ENCODE assay signal across 2 cellular contexts in the genomic region with DNA sequence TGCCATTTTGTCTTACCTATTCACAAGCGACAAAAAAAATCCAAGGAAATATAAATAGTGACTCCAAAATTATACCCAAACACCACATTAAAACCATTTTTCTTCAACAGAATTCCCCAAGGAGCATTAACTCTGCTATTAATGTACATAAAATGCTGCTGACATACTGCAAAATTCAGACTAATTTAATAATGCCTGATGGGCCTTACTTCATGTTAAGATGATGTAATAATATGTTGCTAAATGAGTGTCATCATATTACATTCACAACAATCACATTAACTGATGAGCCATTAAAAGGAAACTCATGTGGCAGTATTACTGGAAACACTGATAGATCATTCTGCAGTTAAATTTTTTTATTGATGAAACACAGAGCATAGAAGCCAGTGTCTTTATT.
TF ChIP-seq lines count a peak whose summit lies in the region.

No MANE protein-coding gene starts in this region.

TF ChIP-seq in IMR-90, 13 proteins besides CTCF, POLR2A, EP300 and RAD21:
- TF ChIP-seq NFE2L2 (IDR thresholded peaks at IDR 0.05; ENCODE audit: low read depth, low read length) (no peak), MAFK (IDR thresholded peaks at IDR 0.05; ENCODE audit: low read depth, low read length) (no peak), CHD1 (IDR thresholded peaks at IDR 0.05; ENCODE audit: low read depth, low read length) (no peak), CEBPB (IDR thresholded peaks at IDR 0.05; ENCODE audit: low read depth, low read length) (peak; percentile 74), MXI1 (IDR thresholded peaks at IDR 0.05; ENCODE audit: borderline replicate concordance, low read depth, low read length) (no peak), FOS (IDR thresholded peaks at IDR 0.05; ENCODE audit: low read depth, low read length) (no peak)
- TF ChIP-seq, protein P1, sequence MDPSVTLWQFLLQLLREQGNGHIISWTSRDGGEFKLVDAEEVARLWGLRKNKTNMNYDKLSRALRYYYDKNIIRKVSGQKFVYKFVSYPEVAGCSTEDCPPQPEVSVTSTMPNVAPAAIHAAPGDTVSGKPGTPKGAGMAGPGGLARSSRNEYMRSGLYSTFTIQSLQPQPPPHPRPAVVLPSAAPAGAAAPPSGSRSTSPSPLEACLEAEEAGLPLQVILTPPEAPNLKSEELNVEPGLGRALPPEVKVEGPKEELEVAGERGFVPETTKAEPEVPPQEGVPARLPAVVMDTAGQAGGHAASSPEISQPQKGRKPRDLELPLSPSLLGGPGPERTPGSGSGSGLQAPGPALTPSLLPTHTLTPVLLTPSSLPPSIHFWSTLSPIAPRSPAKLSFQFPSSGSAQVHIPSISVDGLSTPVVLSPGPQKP (IDR thresholded peaks at IDR 0.05; ENCODE audit: borderline replicate concordance, low read depth, low read length): no peak

TF ChIP-seq in SK-N-SH, 30 proteins besides CTCF, POLR2A, EP300 and RAD21:
- TF ChIP-seq RFX5 (IDR thresholded peaks at IDR 0.05; ENCODE audit: low read length) (no peak), ELF1 (IDR thresholded peaks at IDR 0.05) (no peak), GATA2 (CRISPR knock-in tag; IDR thresholded peaks at IDR 0.05) (no peak), FOXM1 (IDR thresholded peaks at IDR 0.05; ENCODE audit: low read depth) (no peak), FOXJ3 (CRISPR knock-in tag; IDR thresholded peaks at IDR 0.05) (no peak)
TF ChIP-seq in SK-N-SH: peak in this region for 0.
